In the genomic region with DNA sequence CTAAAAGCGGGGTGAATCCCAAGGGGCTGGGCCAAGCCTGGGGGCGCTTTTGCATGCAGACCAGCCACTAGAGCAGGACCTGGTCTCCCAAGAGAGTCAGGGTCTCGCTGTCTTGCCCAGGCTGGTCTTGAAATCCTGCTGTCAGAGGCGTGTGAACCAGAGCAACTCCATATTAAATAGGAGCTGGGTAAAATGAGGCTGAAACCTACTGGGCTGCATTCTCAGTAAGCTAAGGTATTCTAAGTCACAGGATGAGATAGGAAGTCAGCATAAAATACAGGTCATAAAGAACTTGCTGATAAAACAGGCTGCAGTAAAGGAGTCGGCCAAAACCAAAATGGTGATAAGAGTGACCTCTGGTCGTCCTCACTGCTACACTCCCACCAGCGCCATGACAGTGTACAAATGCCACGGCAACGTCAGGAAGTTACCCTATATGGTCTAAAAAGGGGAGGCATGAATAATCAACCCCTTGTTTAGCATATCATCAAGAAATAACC, we compare ENCODE assay signal across 14 cellular contexts. TPM values are rescaled to one million over a fixed set of nuclear protein-coding genes. Genes with fewer than 3 reads are reported as not detected.
A peak's percentile ranks its signal among the peaks of the same experiment; 100 is the strongest.
DNase-seq lines count a peak whose midpoint lies in the region; ATAC-seq and TF ChIP-seq lines count a peak whose summit lies in the region.
"Had no signal": no experiment of that assay in that cellular context is flagged by ENCODE, and none has a peak within 500 bp of the region (broad histone marks: within the 10 kb centered on the region; RNA-seq: fewer than 3 reads in every experiment).

No MANE protein-coding gene starts in this region.

- H3K4me1 ChIP-seq in heart right ventricle (peaks cover 3 to 25% (median 8%) of the 10 kb centered on the region in 9 donors), SJCRH30 (peaks cover 4% of the 10 kb centered on the region; the same call in 1 of the 2 replicates), thoracic aorta (ENCODE audit: control insufficient read depth in 1 of 2, low read depth in 2 of 2) (peaks cover 19 to 54% of the 10 kb centered on the region in 2 donors), left lung (no peaks in the 10 kb centered on the region)

- peak in 1 of 2 donors; percentile 44 for DNase-seq in heart right ventricle
- DNase-seq in Right ventricle myocardium inferior (ENCODE audit: missing footprints) = no peak
- DNase-seq in SJCRH30 = no peak
- DNase-seq in fibroblast of villous mesenchyme (ENCODE audit: low read depth) = peak; percentile 47
- DNase-seq in thoracic aorta (ENCODE audit: low spot score) = no peak
- DNase-seq in omental fat pad (ENCODE audit: low spot score) = no peak
- no peak for DNase-seq in left lung
- DNase-seq: activated CD4-positive, alpha-beta T cell treated with anti-CD3 and anti-CD28 coated beads for 4 hours; activated T-cell treated with anti-CD3 and anti-CD28 coated beads, Interleukin-2, amount 50 U/mL, for 48 hours; amygdala; NCI-H1105 treated with DMSO at 0.1 percent for 48 hours; NCI-H2227 treated with DMSO at 0.1 percent for 48 hours; T-helper 17 cell had no signal

- H3K9me3 ChIP-seq in heart right ventricle (no peaks in the 10 kb centered on the region), SJCRH30 (replicated peaks) (no peaks in the 10 kb centered on the region), thoracic aorta (no peaks in the 10 kb centered on the region), left lung (no peaks in the 10 kb centered on the region)

- H3K36me3 ChIP-seq in heart right ventricle (no peaks in the 10 kb centered on the region), SJCRH30 (no peaks in the 10 kb centered on the region), thoracic aorta (no peaks in the 10 kb centered on the region), left lung (no peaks in the 10 kb centered on the region)

- intact Hi-C loops in heart right ventricle (cut with DNase I) = loop anchor here in 5 of 10 donors (5.0 to 10.0 kb wide), 5 partner anchors 163 to 293 kb away; no protein-coding TSS in a partner anchor
- intact Hi-C loops in Right ventricle myocardium inferior (cut with DNase I) = no loop called here
- intact Hi-C loops in left lung (cut with DNase I) = loop anchor here in 1 of 2 donors (10.0 kb wide), 1 partner anchor 393 kb away; no protein-coding TSS in a partner anchor

- peaks cover 0 to 6% (median 0%) of the 10 kb centered on the region in 7 donors for H3K27me3 ChIP-seq in heart right ventricle
- no peaks in the 10 kb centered on the region for H3K27me3 ChIP-seq in SJCRH30
- no peaks in the 10 kb centered on the region for H3K27me3 ChIP-seq in thoracic aorta (replicated peaks; ENCODE audit: insufficient read depth)
- H3K27me3 ChIP-seq in left lung = peaks cover 0 to 14% of the 10 kb centered on the region in 2 donors

- 42 to 47% methylated on average over 9 of the region's 9 CpGs for WGBS in heart right ventricle, 2 donors

- H3K4me3 ChIP-seq in heart right ventricle (peak overlapping the region in 2 of 10 donors; percentile 16 to 26), SJCRH30 (peak overlapping the region; percentile 5; the same call in 1 of the 2 replicates), fibroblast of villous mesenchyme (ENCODE audit: low read depth, low read length) (no peak overlapping the region), thoracic aorta (peak overlapping the region; percentile 32), left lung (no peak overlapping the region)

- no peak for TF ChIP-seq CTCF in heart right ventricle (IDR thresholded peaks at IDR 0.05)
- no peak for TF ChIP-seq CTCF in fibroblast of villous mesenchyme (IDR thresholded peaks at IDR 0.05; ENCODE audit: insufficient read depth, low read depth, low read length)
- no peak for TF ChIP-seq CTCF in thoracic aorta (IDR thresholded peaks at IDR 0.05)
- no peak for TF ChIP-seq CTCF in omental fat pad (IDR thresholded peaks at IDR 0.05)
- TF ChIP-seq CTCF in left lung (IDR thresholded peaks at IDR 0.05) = no peak

- H3K27ac ChIP-seq in heart right ventricle (peak overlapping the region in 5 of 10 donors; percentile 28 to 60 (median 50)), SJCRH30 (no peak overlapping the region), thoracic aorta (no peak overlapping the region), left lung (no peak overlapping the region)

- peak in 6 of 8 donors; percentile 52 to 82 (median 68) for ATAC-seq in heart right ventricle
- no peak for ATAC-seq in Right ventricle myocardium inferior
- no peak for ATAC-seq in thoracic aorta (ENCODE audit: insufficient number of reproducible peaks, low FRiP score, low read depth)
- ATAC-seq in omental fat pad (ENCODE audit: low FRiP score) = no peak
- no peak for ATAC-seq in HG03196 (IDR thresholded peaks at IDR 0.05; ENCODE audit: unreplicated experiment)
- no peak for ATAC-seq in left lung
- ATAC-seq: T-helper 17 cell had no signal

RNA-seq across cellular contexts. Expression of gene DPF3, which starts 13.5 kb away (rescaled TPM):
- total RNA-seq in heart right ventricle (10 to 100 TPM; 23.2 to 52.3 (median 43.5) TPM), Right ventricle myocardium inferior (27.3 TPM), fibroblast of villous mesenchyme (6.8 and 10.4 TPM in 2 replicates), thoracic aorta (1 to 10 TPM; 2.2 to 8.9 TPM), omental fat pad (1 to 10 TPM in 1 of 4 donors, under 1 TPM in 3; 0.19 to 3.8 (median 0.58) TPM), left lung (1 to 10 TPM; 1.4 to 1.7 TPM)
- 10 to 100 TPM in 1 of 2 donors, 1 to 10 TPM in 1; 3.8 to 18.1 TPM for polyA plus RNA-seq in heart right ventricle
- 0.25 and 0.79 TPM in 2 replicates for total RNA-seq in SJCRH30 (2014; rRNA removed; shearing (Covaris generic))

RNA-seq across cellular contexts. Expression of gene DCAF4, which starts 18.9 kb away (rescaled TPM):
- total RNA-seq in heart right ventricle = 1 to 10 TPM; 3.8 to 8.9 (median 6.4) TPM
- 1 to 10 TPM; 2.2 to 6.5 TPM for polyA plus RNA-seq in heart right ventricle
- 7.9 TPM for total RNA-seq in Right ventricle myocardium inferior
- 16.1 and 17.0 TPM in 2 replicates for total RNA-seq in SJCRH30 (2014; rRNA removed; shearing (Covaris generic))
- total RNA-seq in fibroblast of villous mesenchyme = 12.5 and 14.8 TPM in 2 replicates
- total RNA-seq in thoracic aorta = 10 to 100 TPM; 13.1 to 65.5 TPM
- 10 to 100 TPM; 15.7 to 50.1 (median 16.4) TPM for total RNA-seq in omental fat pad
- 10 to 100 TPM; 11.8 to 12.3 TPM for total RNA-seq in left lung

Comparison
In these comparisons a context has a peak if more than half of its experiments do, and no peak if none do; other contexts are left out.
1. ATAC-seq: peak in heart right ventricle (6 of 8); none in Right ventricle myocardium inferior (single experiment), thoracic aorta (single experiment), omental fat pad (single experiment), HG03196 (single experiment) and left lung (single experiment).
2. H3K4me3 ChIP-seq: peak in SJCRH30 (single experiment) and thoracic aorta (single experiment); none in fibroblast of villous mesenchyme (single experiment) and left lung (0 of 2).